8 cellular contexts compared by ENCODE assay signal in genomic region chr20:32535953-32536823, GRCh38.
DNase-seq lines count a peak whose midpoint lies in the region; ATAC-seq and TF ChIP-seq lines count a peak whose summit lies in the region.

No MANE protein-coding gene starts in this region.

- H3K27ac ChIP-seq in C4-2B (peak overlapping the region; percentile 27; the same call in 1 of the 2 replicates), SU-DHL-6 (ENCODE audit: low read depth, low read length) (no peak overlapping the region)

- H3K79me2 ChIP-seq in SU-DHL-6 (ENCODE audit: insufficient read depth, low read length) = no peaks in the 10 kb centered on the region

- H2AFZ ChIP-seq in SU-DHL-6 (ENCODE audit: low read depth, low read length, severe bottlenecking) = peak overlapping the region; percentile 89

- TF ChIP-seq CTCF in C4-2B (conservative IDR thresholded peaks at IDR 0.05) = no peak
- TF ChIP-seq CTCF in SU-DHL-6 (IDR thresholded peaks at IDR 0.05; ENCODE audit: insufficient read depth, low read length, poor library complexity, severe bottlenecking) = no peak
- TF ChIP-seq CTCF in retinal pigment epithelial cell (conservative IDR thresholded peaks at IDR 0.05; ENCODE audit: low read depth, low read length) = no peak

- DNase-seq in NCI-H1048 (lab: John Stamatoyannopoulos, UW) = peak; percentile 74
- DNase-seq in adipocyte (ENCODE audit: low read depth) = peak; percentile 53
- peak; percentile 42 for DNase-seq in hepatic stellate cell (ENCODE audit: low spot score)
- no peak for DNase-seq in retinal pigment epithelial cell (ENCODE audit: low read depth)
- DNase-seq in COLO829 (ENCODE audit: low spot score) = no peak

- H3K4me1 ChIP-seq in adipocyte (ENCODE audit: control insufficient read depth, insufficient read depth, low read length) = no peaks in the 10 kb centered on the region

- H3K4me2 ChIP-seq in SU-DHL-6 (ENCODE audit: low read depth, low read length, poor library complexity, severe bottlenecking) = peak overlapping the region; percentile 58

- no peaks in the 10 kb centered on the region for H3K27me3 ChIP-seq in SU-DHL-6 (ENCODE audit: low read length)
- peaks cover 10% of the 10 kb centered on the region for H3K27me3 ChIP-seq in adipocyte (replicated peaks; ENCODE audit: control insufficient read depth, insufficient read depth, low read length)

- H3F3A ChIP-seq in SU-DHL-6 (ENCODE audit: insufficient read depth) = peaks cover 3% of the 10 kb centered on the region; the same call in 1 of the 2 replicates

- no peaks in the 10 kb centered on the region for H3K9me2 ChIP-seq in SU-DHL-6 (replicated peaks; ENCODE audit: insufficient read depth, low read length)

- H3K4me3 ChIP-seq in SU-DHL-6 (ENCODE audit: insufficient read depth, low read length, poor library complexity, severe bottlenecking) (peak overlapping the region; percentile 51), adipocyte (ENCODE audit: low read length) (peak overlapping the region; percentile 70), retinal pigment epithelial cell (ENCODE audit: low read length) (peak overlapping the region; percentile 54)

- H3K36me3 ChIP-seq in SU-DHL-6 (ENCODE audit: low read length) (no peaks in the 10 kb centered on the region), adipocyte (ENCODE audit: control insufficient read depth, insufficient read depth, low read length, severe bottlenecking) (no peaks in the 10 kb centered on the region)

- H3K9ac ChIP-seq in SU-DHL-6 (ENCODE audit: low read length) (peak overlapping the region; percentile 43; the same call in 1 of the 2 replicates), adipocyte (ENCODE audit: low read length) (no peak overlapping the region)

- no peaks in the 10 kb centered on the region for H4K20me1 ChIP-seq in SU-DHL-6 (ENCODE audit: low read depth, low read length)

- ATAC-seq in GM21381 (IDR thresholded peaks at IDR 0.05; ENCODE audit: unreplicated experiment) = peak; percentile 41

- no peaks in the 10 kb centered on the region for H3K9me3 ChIP-seq in SU-DHL-6 (ENCODE audit: insufficient read depth, low read length)
- H3K9me3 ChIP-seq in adipocyte (ENCODE audit: control insufficient read depth, low read length) = no peaks in the 10 kb centered on the region

Comparison
In these comparisons a context has a peak if more than half of its experiments do, and no peak if none do; other contexts are left out.
1. DNase-seq: peak in NCI-H1048 (single experiment), adipocyte (single experiment) and hepatic stellate cell (single experiment); none in retinal pigment epithelial cell (single experiment) and COLO829 (single experiment).
2. Peak in every context shown above with its lines, with median percentiles within 50 percentile points of each other: H3K4me3 ChIP-seq.